14 cellular contexts compared by ENCODE assay signal in the genomic region with DNA sequence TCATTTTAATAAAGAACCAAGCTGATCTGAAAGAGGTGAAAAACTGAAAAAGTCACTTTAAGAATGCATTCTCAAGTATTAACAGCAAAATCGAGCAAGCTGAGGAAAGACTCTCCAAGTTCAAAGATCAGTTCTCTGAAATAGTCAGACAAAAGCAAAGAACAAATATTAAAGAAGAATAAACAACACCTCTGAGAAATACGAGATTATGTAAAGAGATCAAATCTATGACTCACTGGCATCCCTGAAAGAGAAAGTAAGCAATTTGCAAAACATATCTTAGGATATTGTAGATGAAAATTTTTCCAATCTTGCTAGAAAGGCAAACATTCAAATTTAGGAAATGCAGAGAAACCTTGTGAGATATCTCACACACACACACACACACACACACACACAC.
DNase-seq lines count a peak whose midpoint lies in the region; ATAC-seq and TF ChIP-seq lines count a peak whose summit lies in the region.
"Had no signal": no experiment of that assay in that cellular context is flagged by ENCODE, and none has a peak within 500 bp of the region (broad histone marks: within the 10 kb centered on the region; RNA-seq: fewer than 3 reads in every experiment).

No MANE protein-coding gene starts in this region.

- peak overlapping the region; percentile 51 for H3K27ac ChIP-seq in 22Rv1

- DNase-seq in HCEC 1CT (peak; percentile 18), amniotic epithelial cell (ENCODE audit: low read depth) (peak; percentile 11), fibroblast of villous mesenchyme (ENCODE audit: low read depth) (peak; percentile 28), NCI-H2196 treated with DMSO at 0.1 percent for 48 hours (lab: John Stamatoyannopoulos, UW; ENCODE audit: unreplicated experiment) (no peak), NCI-H187 treated with DMSO at 0.1 percent for 48 hours (lab: John Stamatoyannopoulos, UW) (no peak)
- DNase-seq: DMS79, GDM1, KG1, MM.1S, NCI-H1105 treated with DMSO at 0.1 percent for 48 hours, NCI-H187 had no signal

- no peak overlapping the region for H3K4me3 ChIP-seq in fibroblast of villous mesenchyme (ENCODE audit: low read depth, low read length)

- TF ChIP-seq CTCF in 22Rv1 (IDR thresholded peaks at IDR 0.05) = no peak
- TF ChIP-seq CTCF in fibroblast of villous mesenchyme (IDR thresholded peaks at IDR 0.05; ENCODE audit: insufficient read depth, low read depth, low read length) = no peak

- ATAC-seq in GM18858 (IDR thresholded peaks at IDR 0.05; ENCODE audit: unreplicated experiment) (no peak), HG03039 (IDR thresholded peaks at IDR 0.05; ENCODE audit: unreplicated experiment) (no peak)

Comparison
In these comparisons a context has a peak if more than half of its experiments do, and no peak if none do; other contexts are left out.
1. DNase-seq: peak in HCEC 1CT (single experiment), amniotic epithelial cell (single experiment) and fibroblast of villous mesenchyme (single experiment); none in NCI-H2196 treated with DMSO at 0.1 percent for 48 hours (single experiment) and NCI-H187 treated with DMSO at 0.1 percent for 48 hours (single experiment).